ENCODE assay signal across 10 cellular contexts in the genomic region with DNA sequence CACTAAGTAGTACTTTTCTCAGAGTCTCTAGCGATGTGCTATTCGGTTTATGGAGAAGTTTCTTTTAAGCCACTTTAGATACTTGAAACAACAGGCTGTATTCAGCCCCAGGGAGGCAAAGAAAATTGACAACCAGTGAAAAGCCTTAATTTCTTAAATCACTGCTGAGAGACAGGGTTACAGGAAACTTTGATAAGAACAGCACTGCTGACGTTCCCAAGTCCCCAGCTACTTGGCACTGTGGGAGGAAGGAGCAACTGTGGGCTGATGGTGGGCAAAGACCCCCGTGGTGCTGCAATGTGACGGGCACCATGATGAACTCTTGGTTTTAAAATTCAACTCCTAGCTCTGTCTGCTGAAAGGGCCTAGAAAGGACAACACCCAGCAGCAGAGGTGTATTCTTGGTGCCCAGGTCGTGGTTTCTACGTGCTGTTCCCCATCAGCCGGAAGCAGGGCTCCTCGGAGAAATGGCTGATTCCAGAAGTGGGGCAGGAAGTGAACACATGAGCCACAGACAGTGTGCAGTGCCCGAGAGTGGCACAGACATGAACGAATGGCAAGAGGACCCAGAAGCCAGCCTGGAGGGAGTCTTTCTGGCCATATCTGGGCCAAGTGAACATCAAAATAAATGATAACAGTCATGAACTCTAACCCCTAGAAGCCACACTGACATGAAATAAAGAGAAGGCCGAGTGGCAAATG. TPM values are rescaled to one million over a fixed set of nuclear protein-coding genes. Genes with fewer than 3 reads are reported as not detected.
DNase-seq lines count a peak whose midpoint lies in the region; ATAC-seq and TF ChIP-seq lines count a peak whose summit lies in the region.
"Had no signal": no experiment of that assay in that cellular context is flagged by ENCODE, and none has a peak within 500 bp of the region (broad histone marks: within the 10 kb centered on the region; RNA-seq: fewer than 3 reads in every experiment).

No MANE protein-coding gene starts in this region.

- H3K27me3 ChIP-seq in cardiac muscle cell (no peaks in the 10 kb centered on the region), mesenchymal stem cell (ENCODE audit: control insufficient read depth in 1 of 2, insufficient read depth in 1 of 2, low read length in 2 of 2) (no peaks in the 10 kb centered on the region), upper lobe of right lung (no peaks in the 10 kb centered on the region)
- H3K27me3 ChIP-seq: BE2C had no signal

- H3K14ac ChIP-seq in mesenchymal stem cell (ENCODE audit: low read length in 2 of 2) = peak overlapping the region in 1 of 2 experiments; percentile 36

- peaks cover 4% of the 10 kb centered on the region for H3K79me1 ChIP-seq in mesenchymal stem cell (replicated peaks; ENCODE audit: low read length, poor library complexity, severe bottlenecking)

- DNase-seq in cardiac muscle cell (ENCODE audit: low read depth in 1 of 2, low spot score in 1 of 2) (no peak), Right ventricle myocardium inferior (ENCODE audit: missing footprints) (no peak), mesenchymal stem cell (no peak), upper lobe of right lung (peak; percentile 40), DMS53 treated with DMSO at 0.1 percent for 48 hours (lab: John Stamatoyannopoulos, UW; ENCODE audit: unreplicated experiment) (no peak), NOMO-1 (lab: John Stamatoyannopoulos, UW; ENCODE audit: unreplicated experiment in 2 of 2) (no peak)
- DNase-seq in activated naive CD4-positive, alpha-beta T cell treated with anti-CD3 and anti-CD28 coated beads, Interleukin-2, amount 10 ng/mL, durations not matched to agents 7 days and 5 days = peak; percentile 79
- DNase-seq: amniotic stem cell, BE2C had no signal

- peak overlapping the region; percentile 7 for H4K8ac ChIP-seq in mesenchymal stem cell (ENCODE audit: low read length)

- no peak overlapping the region for H2BK120ac ChIP-seq in mesenchymal stem cell (ENCODE audit: low read depth, low read length)

- H3K27ac ChIP-seq in cardiac muscle cell = peak overlapping the region; percentile 37
- H3K27ac ChIP-seq in mesenchymal stem cell (ENCODE audit: low read length, poor library complexity, severe bottlenecking) = peak overlapping the region; percentile 8
- peak overlapping the region; percentile 97 for H3K27ac ChIP-seq in upper lobe of right lung

- H2BK5ac ChIP-seq in mesenchymal stem cell (ENCODE audit: low read depth, low read length, poor library complexity, severe bottlenecking) = no peak overlapping the region

- peak overlapping the region; percentile 65 for H3K4me3 Mint-ChIP-seq in activated naive CD4-positive, alpha-beta T cell treated with anti-CD3 and anti-CD28 coated beads, Interleukin-2, amount 10 ng/mL, durations not matched to agents 7 days and 5 days

- H2BK15ac ChIP-seq in mesenchymal stem cell (ENCODE audit: low read depth, poor library complexity, severe bottlenecking) = no peak overlapping the region

- no peak overlapping the region for H3K23ac ChIP-seq in mesenchymal stem cell (ENCODE audit: low read length in 2 of 2)

- H3K4me1 ChIP-seq in cardiac muscle cell (ENCODE audit: low read depth) (peaks cover 23% of the 10 kb centered on the region), mesenchymal stem cell (ENCODE audit: control insufficient read depth, insufficient read depth, low read depth, low read length) (peaks cover 52% of the 10 kb centered on the region), upper lobe of right lung (peaks cover 69% of the 10 kb centered on the region)

- peak overlapping the region; percentile 89 for H2AK5ac ChIP-seq in mesenchymal stem cell (ENCODE audit: low read length, severe bottlenecking)

- peak overlapping the region; percentile 43 for H4K91ac ChIP-seq in mesenchymal stem cell (ENCODE audit: low read length)

- peak overlapping the region in 1 of 2 experiments; percentile 46 for H3K18ac ChIP-seq in mesenchymal stem cell (ENCODE audit: low read depth in 1 of 2, low read length in 2 of 2)

- ATAC-seq in Right ventricle myocardium inferior = no peak
- ATAC-seq in upper lobe of right lung = no peak
- ATAC-seq in GM21737 (IDR thresholded peaks at IDR 0.05; ENCODE audit: unreplicated experiment) = no peak

- H3K9ac ChIP-seq in mesenchymal stem cell (ENCODE audit: low read length) = no peak overlapping the region

- H3K27me3 Mint-ChIP-seq in activated naive CD4-positive, alpha-beta T cell treated with anti-CD3 and anti-CD28 coated beads, Interleukin-2, amount 10 ng/mL, durations not matched to agents 7 days and 5 days = no peaks in the 10 kb centered on the region

- H3K36me3 ChIP-seq in cardiac muscle cell (peaks cover 14% of the 10 kb centered on the region), mesenchymal stem cell (ENCODE audit: control insufficient read depth in 1 of 2, insufficient read depth in 2 of 2, low read depth in 1 of 2, low read length in 2 of 2) (peaks cover 27 to 28% of the 10 kb centered on the region in 2 experiments), upper lobe of right lung (peaks cover 32% of the 10 kb centered on the region)

- no peak overlapping the region for H3K4me2 ChIP-seq in mesenchymal stem cell (ENCODE audit: low read length, poor library complexity, severe bottlenecking)

- no peaks in the 10 kb centered on the region for H3K9me3 Mint-ChIP-seq in activated naive CD4-positive, alpha-beta T cell treated with anti-CD3 and anti-CD28 coated beads, Interleukin-2, amount 10 ng/mL, durations not matched to agents 7 days and 5 days

- H3K4ac ChIP-seq in mesenchymal stem cell (ENCODE audit: low read depth in 1 of 2, low read length in 2 of 2) = peak overlapping the region in 1 of 2 experiments; percentile 66

- CTCF ChIA-PET in activated naive CD4-positive, alpha-beta T cell treated with anti-CD3 and anti-CD28 coated beads, Interleukin-2, amount 10 ng/mL, durations not matched to agents 7 days and 5 days (lab: Charles Lee) = no interaction called here

- no peak overlapping the region for H2AFZ ChIP-seq in mesenchymal stem cell (ENCODE audit: low read depth, low read length)

- intact Hi-C loops in Right ventricle myocardium inferior (cut with DNase I) (no loop called here), upper lobe of right lung (cut with DNase I) (no loop called here)

- peak overlapping the region in 1 of 2 experiments; percentile 60 for H2BK12ac ChIP-seq in mesenchymal stem cell (ENCODE audit: low read length in 2 of 2)

- H3K27ac Mint-ChIP-seq in activated naive CD4-positive, alpha-beta T cell treated with anti-CD3 and anti-CD28 coated beads, Interleukin-2, amount 10 ng/mL, durations not matched to agents 7 days and 5 days = peak overlapping the region; percentile 90

- 83% methylated on average over 12 of the region's 12 CpGs for WGBS in mesenchymal stem cell

- peaks cover 77% of the 10 kb centered on the region for H3K4me1 Mint-ChIP-seq in activated naive CD4-positive, alpha-beta T cell treated with anti-CD3 and anti-CD28 coated beads, Interleukin-2, amount 10 ng/mL, durations not matched to agents 7 days and 5 days

- TF ChIP-seq CTCF in cardiac muscle cell (IDR thresholded peaks at IDR 0.05; ENCODE audit: low read depth, low read length) (no peak), upper lobe of right lung (IDR thresholded peaks at IDR 0.05) (no peak)

- H3K36me3 Mint-ChIP-seq in activated naive CD4-positive, alpha-beta T cell treated with anti-CD3 and anti-CD28 coated beads, Interleukin-2, amount 10 ng/mL, durations not matched to agents 7 days and 5 days = peaks cover 42% of the 10 kb centered on the region

- H3K9me3 ChIP-seq in cardiac muscle cell (ENCODE audit: low read depth) (no peaks in the 10 kb centered on the region), mesenchymal stem cell (ENCODE audit: control insufficient read depth, low read length) (no peaks in the 10 kb centered on the region), upper lobe of right lung (no peaks in the 10 kb centered on the region)
- H3K9me3 ChIP-seq: BE2C had no signal

- H3K4me3 ChIP-seq in cardiac muscle cell = no peak overlapping the region
- no peak overlapping the region for H3K4me3 ChIP-seq in mesenchymal stem cell (ENCODE audit: insufficient read depth in 1 of 2, low read depth in 1 of 2, low read length in 2 of 2)
- H3K4me3 ChIP-seq in upper lobe of right lung = no peak overlapping the region

RNA-seq across cellular contexts. Expression of a gene that starts 5.3 kb away (rescaled TPM):
- 204 and 218 TPM in 2 replicates for total RNA-seq in cardiac muscle cell
- polyA plus RNA-seq in cardiac muscle cell = 240 and 253 TPM in 2 replicates
- 160 TPM for total RNA-seq in Right ventricle myocardium inferior
- polyA plus RNA-seq in mesenchymal stem cell (2013, experiment 1 of 2) = 262 TPM
- 266 TPM for polyA plus RNA-seq in mesenchymal stem cell (2013, experiment 2 of 2)
- total RNA-seq in upper lobe of right lung = 244 TPM

RNA-seq across cellular contexts. Expression of a gene that starts 50.3 kb away (rescaled TPM):
- 63.0 and 89.8 TPM in 2 replicates for total RNA-seq in cardiac muscle cell
- polyA plus RNA-seq in cardiac muscle cell = 95.9 and 121 TPM in 2 replicates
- total RNA-seq in Right ventricle myocardium inferior = 73.9 TPM
- polyA plus RNA-seq in mesenchymal stem cell (2013, experiment 1 of 2) = 110 TPM
- 108 TPM for polyA plus RNA-seq in mesenchymal stem cell (2013, experiment 2 of 2)
- 85.0 TPM for total RNA-seq in upper lobe of right lung

RNA-seq across cellular contexts. Expression of a gene that starts 52.5 kb away (rescaled TPM):
- total RNA-seq in cardiac muscle cell (0.25 and 0.57 TPM in 2 replicates), Right ventricle myocardium inferior (36.7 TPM), upper lobe of right lung (370 TPM)
- polyA plus RNA-seq in cardiac muscle cell = 0.12 and 0.27 TPM in 2 replicates
- 0.40 TPM for polyA plus RNA-seq in mesenchymal stem cell (2013, experiment 1 of 2)
- 0.14 TPM for polyA plus RNA-seq in mesenchymal stem cell (2013, experiment 2 of 2)

Comparison
In these comparisons a context has a peak if more than half of its experiments do, and no peak if none do; other contexts are left out.
1. RNA of a gene that starts 52.5 kb away (total RNA-seq): 370 TPM in upper lobe of right lung (single experiment) and 36.7 TPM in Right ventricle myocardium inferior (single experiment); 0.25 to 0.57 TPM in cardiac muscle cell; every median in the first group is over 10 times any median in the second.
2. DNase-seq: peak in activated naive CD4-positive, alpha-beta T cell treated with anti-CD3 and anti-CD28 coated beads, Interleukin-2, amount 10 ng/mL, durations not matched to agents 7 days and 5 days (single experiment) and upper lobe of right lung (single experiment); none in cardiac muscle cell (0 of 2), Right ventricle myocardium inferior (single experiment), mesenchymal stem cell (single experiment), DMS53 treated with DMSO at 0.1 percent for 48 hours (single experiment) and NOMO-1 (0 of 2).
3. H3K27ac ChIP-seq: peak in every context shown above with its lines; median percentile 97 in upper lobe of right lung; 37 in cardiac muscle cell; 8 in mesenchymal stem cell.